18 cellular contexts compared by ENCODE assay signal in the genomic region with DNA sequence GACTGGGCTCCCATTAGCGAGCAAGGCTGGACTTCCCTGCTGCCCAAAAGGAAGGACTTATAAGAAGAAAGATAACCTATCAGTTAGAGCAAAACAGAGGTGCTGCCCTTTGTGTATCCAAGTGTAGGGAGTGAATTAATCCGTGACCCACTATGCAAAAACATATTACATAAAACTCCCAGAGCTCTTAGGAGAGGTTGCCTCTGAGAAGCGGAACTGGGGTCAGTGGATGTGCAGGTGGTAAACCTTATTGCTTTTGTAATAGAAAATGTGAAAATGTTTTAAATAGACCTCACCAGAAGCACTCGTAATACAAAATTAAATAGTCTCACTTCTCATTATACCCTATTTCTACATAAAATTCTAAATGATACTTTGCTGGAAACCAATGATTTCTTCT. TPM values are rescaled to one million over a fixed set of nuclear protein-coding genes. Genes with fewer than 3 reads are reported as not detected.
A peak's percentile ranks its signal among the peaks of the same experiment; 100 is the strongest.
DNase-seq lines count a peak whose midpoint lies in the region; FAIRE-seq and TF ChIP-seq lines count a peak whose summit lies in the region.
"Had no signal": no experiment of that assay in that cellular context is flagged by ENCODE, and none has a peak within 500 bp of the region (broad histone marks: within the 10 kb centered on the region; RNA-seq: fewer than 3 reads in every experiment).

No MANE protein-coding gene starts in this region.

- H3K27me3 ChIP-seq in DOHH2 (ENCODE audit: control insufficient read depth, low read length) = peaks cover 20% of the 10 kb centered on the region
- no peaks in the 10 kb centered on the region for H3K27me3 ChIP-seq in HUES64 (ENCODE audit: insufficient read depth, low read length)

- no peak overlapping the region for H3K4me3 Mint-ChIP-seq in dendritic cell treated with granulocyte-macrophage colony-stimulating factor and Interleukin-4, amounts not matched to agents 40 ng/mL and 50 ng/mL, for 4 days

- no peaks in the 10 kb centered on the region for H3K9me3 ChIP-seq in DOHH2 (ENCODE audit: control insufficient read depth, insufficient read depth, low read length)
- H3K9me3 ChIP-seq in HUES64 (ENCODE audit: insufficient read depth, low read depth, low read length) = no peaks in the 10 kb centered on the region
- no peaks in the 10 kb centered on the region for H3K9me3 ChIP-seq in mesodermal cell (ENCODE audit: control insufficient read depth, low read length)

- TF ChIP-seq CTCF in DOHH2 (IDR thresholded peaks at IDR 0.05; ENCODE audit: low read depth, low read length, poor library complexity, severe bottlenecking) = no peak

- no peaks in the 10 kb centered on the region for H4K20me1 ChIP-seq in DOHH2 (ENCODE audit: control insufficient read depth, insufficient read depth, low read depth, low read length)

- FAIRE-seq in H54 (lab: Jason Lieb, UNC) = no peak
- FAIRE-seq: GM12878, RCC 7860 had no signal

- H3K4me1 ChIP-seq in DOHH2 (ENCODE audit: control insufficient read depth, low read length) (peaks cover 21% of the 10 kb centered on the region), HUES64 (ENCODE audit: insufficient read depth, low read length) (peaks cover 12% of the 10 kb centered on the region), mesodermal cell (ENCODE audit: control insufficient read depth, insufficient read depth, low read length, poor library complexity, severe bottlenecking) (peaks cover 7% of the 10 kb centered on the region)

- no peaks in the 10 kb centered on the region for H3K36me3 Mint-ChIP-seq in dendritic cell treated with granulocyte-macrophage colony-stimulating factor and Interleukin-4, amounts not matched to agents 40 ng/mL and 50 ng/mL, for 4 days (ENCODE audit: low read depth)

- H3K4me1 Mint-ChIP-seq in dendritic cell treated with granulocyte-macrophage colony-stimulating factor and Interleukin-4, amounts not matched to agents 40 ng/mL and 50 ng/mL, for 4 days (ENCODE audit: low read depth) = peaks cover 11% of the 10 kb centered on the region

- peaks cover 3% of the 10 kb centered on the region; the same call in 1 of the 2 replicates for H3F3A ChIP-seq in DOHH2 (ENCODE audit: control insufficient read depth, insufficient read depth)

- no peaks in the 10 kb centered on the region for H3K9me3 Mint-ChIP-seq in dendritic cell treated with granulocyte-macrophage colony-stimulating factor and Interleukin-4, amounts not matched to agents 40 ng/mL and 50 ng/mL, for 4 days

- peak overlapping the region; percentile 31 for H3K27ac Mint-ChIP-seq in dendritic cell treated with granulocyte-macrophage colony-stimulating factor and Interleukin-4, amounts not matched to agents 40 ng/mL and 50 ng/mL, for 4 days

- H3K9ac ChIP-seq in HUES64 (ENCODE audit: low read depth, low read length) = peak overlapping the region; percentile 58; the same call in 1 of the 2 replicates

- 90% methylated on average over 2 of the region's 4 CpGs for WGBS in HUES64
- WGBS in mesodermal cell (ENCODE audit: insufficient coverage in 2 of 2), 2 experiments = 80 to 100% methylated on average over 1 of the region's 4 CpGs

- no peaks in the 10 kb centered on the region for H3K9me2 ChIP-seq in DOHH2 (replicated peaks; ENCODE audit: control insufficient read depth, low read length)

- H3K4me2 ChIP-seq in DOHH2 (ENCODE audit: low read length) = peak overlapping the region; percentile 53

- H3K36me3 ChIP-seq in DOHH2 (ENCODE audit: control insufficient read depth, low read length) (no peaks in the 10 kb centered on the region), HUES64 (ENCODE audit: insufficient read depth, low read length) (no peaks in the 10 kb centered on the region), mesodermal cell (ENCODE audit: control insufficient read depth, insufficient read depth, low read length) (no peaks in the 10 kb centered on the region)

- H3K27ac ChIP-seq in DOHH2 (ENCODE audit: low read depth, low read length) (peak overlapping the region; percentile 35; the same call in 1 of the 2 replicates), HUES64 (ENCODE audit: low read depth, low read length) (peak overlapping the region; percentile 71; the same call in 1 of the 2 replicates), mesodermal cell (ENCODE audit: low read depth, low read length, severe bottlenecking) (peak overlapping the region; percentile 37)

- intact Hi-C loops in dendritic cell treated with granulocyte-macrophage colony-stimulating factor and Interleukin-4, amounts not matched to agents 40 ng/mL and 50 ng/mL, for 4 days (cut with micrococcal nuclease) = no loop called here

- H3K27me3 Mint-ChIP-seq in dendritic cell treated with granulocyte-macrophage colony-stimulating factor and Interleukin-4, amounts not matched to agents 40 ng/mL and 50 ng/mL, for 4 days = peaks cover 6% of the 10 kb centered on the region

- H3K4me3 ChIP-seq in DOHH2 (ENCODE audit: low read length) (peak overlapping the region; percentile 33), HUES64 (ENCODE audit: low read length) (no peak overlapping the region), mesodermal cell (ENCODE audit: extremely low read depth, insufficient read depth, low read length, poor library complexity, severe bottlenecking) (no peak overlapping the region)
- H3K4me3 ChIP-seq: GM12878 had no signal

- no peak for TF ChIP-seq POLR2A in H54 (IDR thresholded peaks at IDR 0.05; ENCODE audit: low read depth, low read length)

- DNase-seq in H54 (ENCODE audit: insufficient read length, low spot score) (no peak), SIG-M5 (lab: John Stamatoyannopoulos, UW) (no peak), RPMI8226 (no peak)
- DNase-seq in activated CD4-positive, CD25-positive, alpha-beta regulatory T cell (lab: John Stamatoyannopoulos, UW) = no peak
- DNase-seq: C1 segment of cervical spinal cord, COR-L47, GOT3, KBM-7, NCI-H1092 treated with DMSO at 0.1 percent for 48 hours, NCI-H1694, NCI-H2107, SHP77 treated with DMSO at 0.1 percent for 48 hours had no signal

- H3K79me2 ChIP-seq in DOHH2 (ENCODE audit: control insufficient read depth, low read length) = no peaks in the 10 kb centered on the region

RNA-seq across cellular contexts. Expression of a gene that starts 17.1 kb away (rescaled TPM):
- polyA plus RNA-seq in HUES64 (2013, experiment 1 of 2) = 0.35 TPM
- 0.51 TPM for polyA plus RNA-seq in HUES64 (2013, experiment 2 of 2)
- polyA plus RNA-seq in mesodermal cell (2013, experiment 1 of 2) = 4.7 TPM
- 5.2 TPM for polyA plus RNA-seq in mesodermal cell (2013, experiment 2 of 2)
- polyA plus RNA-seq: GM12878 had no signal
